6 cellular contexts compared by ENCODE assay signal in genomic region chr12:6849976-6850560, GRCh38. TPM values are rescaled to one million over a fixed set of nuclear protein-coding genes. Genes with fewer than 3 reads are reported as not detected.
DNase-seq lines count a peak whose midpoint lies in the region; ATAC-seq, FAIRE-seq and TF ChIP-seq lines count a peak whose summit lies in the region.

No MANE protein-coding gene starts in this region.

- peaks cover 35% of the 10 kb centered on the region for H3K4me1 Mint-ChIP-seq in T-helper 2 cell treated with Interferon-gamma antibody and Interleukin-4, amounts not matched to agents 5 μg/mL and 100 μg/mL, for 36 hours (ENCODE audit: low read depth)

- FAIRE-seq in GM12878 (lab: Jason Lieb, UNC) = no peak

- in situ Hi-C loops in GM12878 (cut with MboI) = no loop called here

- H3K4me3 ChIP-seq in GM12878 = peak overlapping the region; percentile 60
- H3K4me3 ChIP-seq in retinal pigment epithelial cell (ENCODE audit: low read length) = peak overlapping the region; percentile 94

- peaks cover 38% of the 10 kb centered on the region for H3K36me3 Mint-ChIP-seq in T-helper 2 cell treated with Interferon-gamma antibody and Interleukin-4, amounts not matched to agents 5 μg/mL and 100 μg/mL, for 36 hours (ENCODE audit: low read depth)

- H3K9me3 ChIP-seq in GM12878 (replicated peaks; ENCODE audit: control insufficient read depth, insufficient read depth, low read length) = no peaks in the 10 kb centered on the region

- no TSS peak for BruUV-seq in GM12878 (replicated peaks; lab: Mats Ljungman, UMichigan)

- no peak for TF ChIP-seq EP300 in GM12878 (IDR thresholded peaks at IDR 0.05; ENCODE audit: borderline replicate concordance in 1 of 2, control insufficient read depth in 1 of 2, low read depth in 2 of 2, low read length in 2 of 2)

- H3K27ac Mint-ChIP-seq in T-helper 2 cell treated with Interferon-gamma antibody and Interleukin-4, amounts not matched to agents 5 μg/mL and 100 μg/mL, for 36 hours = peak overlapping the region; percentile 78

- RAD21 ChIA-PET in GM12878 (lab: Charles Lee; ENCODE audit: unreplicated experiment) = interaction anchor here (1.6 to 5.6 kb wide), 4 partner anchors 23 to 97 kb away, joined by 4 to 41 read pairs (median 16); partner anchors contain the start of genes MLF2 and SPSB2

- H3K27me3 ChIP-seq in GM12878 (replicated peaks in 1 of 2; ENCODE audit: control insufficient read depth in 2 of 2, insufficient read depth in 2 of 2, low read length in 1 of 2) = no peaks in the 10 kb centered on the region

- CTCF ChIA-PET in GM12878 (lab: Yijun Ruan, JAX) = interaction anchor here (0.6 to 9.9 kb wide), 6 partner anchors 11 to 469 kb away, joined by 3 to 173 read pairs (median 3); partner anchors contain the start of genes SPSB2 and TPI1

- intact Hi-C loops in GM12878 (cut with micrococcal nuclease; ENCODE audit: unreplicated experiment) = loop anchor here (5.0 kb wide), 1 partner anchor 163 kb away; the partner anchor contains the start of gene ZNF384

- no peaks in the 10 kb centered on the region for H4K20me1 ChIP-seq in GM12878 (ENCODE audit: control insufficient read depth, insufficient read depth)

- peak overlapping the region; percentile 87 for H3K4me3 Mint-ChIP-seq in T-helper 2 cell treated with Interferon-gamma antibody and Interleukin-4, amounts not matched to agents 5 μg/mL and 100 μg/mL, for 36 hours

- H3K36me3 ChIP-seq in GM12878 (ENCODE audit: control insufficient read depth in 2 of 2, insufficient read depth in 2 of 2, low read length in 1 of 2) = peaks cover 0 to 15% of the 10 kb centered on the region in 2 experiments; a peak in 3 of 4 replicates

- H2AFZ ChIP-seq in GM12878 (ENCODE audit: control insufficient read depth, low read depth, low read length) = no peak overlapping the region

- TF ChIP-seq RAD21 in GM12878 (IDR thresholded peaks at IDR 0.05; ENCODE audit: insufficient read depth, low read depth, low read length) = no peak

- no peaks in the 10 kb centered on the region for H3K9me3 Mint-ChIP-seq in T-helper 2 cell treated with Interferon-gamma antibody and Interleukin-4, amounts not matched to agents 5 μg/mL and 100 μg/mL, for 36 hours

- no peak for TF ChIP-seq CTCF in GM12878 (IDR thresholded peaks at IDR 0.05 in 2 of 3, conservative IDR thresholded peaks at IDR 0.05 in 1 of 3; ENCODE audit: control insufficient read depth in 2 of 3, extremely low read depth in 1 of 3, insufficient read depth in 1 of 3, low read depth in 3 of 3, low read length in 3 of 3)
- TF ChIP-seq CTCF in retinal pigment epithelial cell (conservative IDR thresholded peaks at IDR 0.05; ENCODE audit: low read depth, low read length) = no peak

- peaks cover 40% of the 10 kb centered on the region for H3K79me2 ChIP-seq in GM12878 (ENCODE audit: control insufficient read depth, insufficient read depth, low read length)

- POLR2A ChIA-PET in GM12878 (lab: Charles Lee) = interaction anchor here (0.6 to 8.9 kb wide), 13 partner anchors 8 to 222 kb away, joined by 3 to 84 read pairs (median 4); partner anchors contain the start of genes COPS7A, SPSB2 and TPI1

- H3K4me2 ChIP-seq in GM12878 (ENCODE audit: control insufficient read depth, insufficient read depth) = peak overlapping the region; percentile 96

- H3K9ac ChIP-seq in GM12878 (ENCODE audit: control insufficient read depth, insufficient read depth, low read length) = peak overlapping the region; percentile 71

- H3K27me3 Mint-ChIP-seq in T-helper 2 cell treated with Interferon-gamma antibody and Interleukin-4, amounts not matched to agents 5 μg/mL and 100 μg/mL, for 36 hours (ENCODE audit: low read depth) = no peaks in the 10 kb centered on the region

- H3K4me1 ChIP-seq in GM12878 (ENCODE audit: control insufficient read depth, insufficient read depth, low read length) = peaks cover 28% of the 10 kb centered on the region

- peak overlapping the region; percentile 72 for H3K27ac ChIP-seq in GM12878 (ENCODE audit: control insufficient read depth, insufficient read depth)

- SMC1A ChIA-PET in GM12878 (lab: Charles Lee; ENCODE audit: uncharacterized antibody, unreplicated experiment) = interaction anchor here (0.6 to 5.0 kb wide), 7 partner anchors 9 to 96 kb away, joined by 3 to 22 read pairs (median 3); partner anchors contain the start of genes GNB3, MLF2 and SPSB2

- no peak for ATAC-seq in GM12878
- ATAC-seq in GM19397 (IDR thresholded peaks at IDR 0.05; ENCODE audit: unreplicated experiment) = no peak

- 93% methylated on average over 10 of the region's 10 CpGs for WGBS in GM12878 (ENCODE audit: insufficient coverage, insufficient replicate concordance, low lambda C conversion rate, missing lambda C conversion rate)

- DNase-seq in T-helper 2 cell treated with Interferon-gamma antibody and Interleukin-4, amounts not matched to agents 5 μg/mL and 100 μg/mL, for 36 hours (ENCODE audit: low spot score) = no peak
- no peak for DNase-seq in T-helper 2 cell
- no peak for DNase-seq in GM12878 (ENCODE audit: low read depth, low spot score)
- no peak for DNase-seq in retinal pigment epithelial cell (ENCODE audit: low read depth)
- no peak for DNase-seq in HuH-7.5 (ENCODE audit: low spot score)

- no peak for TF ChIP-seq POLR2A in GM12878 (IDR thresholded peaks at IDR 0.05; ENCODE audit: low read depth, low read length)

RNA-seq across cellular contexts. Expression of gene CDCA3, which starts 1.0 kb away (rescaled TPM):
- 43.5 and 44.8 TPM in 2 replicates for total RNA-seq in GM12878 (2013; cell fraction: nucleolus; rRNA removed)
- total RNA-seq in GM12878 (2014; rRNA removed) (112 and 117 TPM in 2 replicates), GM12878 (2014; rRNA removed; fragmentation: Illumina TruSeq; extraction: Trizol) (69.1 and 70.8 TPM in 2 replicates), GM12878 (2021) (68.6 and 72.7 TPM in 2 replicates)
- polyA plus RNA-seq in GM12878 (2011; ENCODE audit: low read depth) = 16.7 TPM
- polyA plus RNA-seq in GM12878 (2011; rRNA removed) (70.1 and 82.6 TPM in 2 replicates), GM12878 (2014; fragmentation: Illumina TruSeq; extraction: Trizol) (103 and 113 TPM in 2 replicates), GM12878 (2014; fragmentation: Nextera tagmentation; extraction: Ambion mirVana) (10 to 100 TPM; 34.5 to 47.3 TPM), GM12878 (2014; rRNA removed) (138 and 148 TPM in 2 replicates), GM12878 (2016; fragmentation: Nextera tagmentation; extraction: Ambion mirVana) (100 to 1,000 TPM; 131 to 132 TPM)
- 116 and 142 TPM in 2 replicates for polyA plus RNA-seq in GM12878 (2011; cell fraction: cytosol; rRNA removed)
- 188 and 221 TPM in 2 replicates for polyA plus RNA-seq in GM12878 (2011; cell fraction: nucleus; rRNA removed)
- polyA plus RNA-seq in GM12878 (2012) = 34.8 and 49.7 TPM in 2 replicates
- 43.1 and 77.0 TPM in 2 replicates for polyA minus RNA-seq in GM12878 (2011; rRNA and poly(A)+ RNA removed)
- polyA minus RNA-seq in GM12878 (2011; cell fraction: cytosol; rRNA and poly(A)+ RNA removed) = 37.1 and 52.8 TPM in 2 replicates
- 58.0 and 75.9 TPM in 2 replicates for polyA minus RNA-seq in GM12878 (2011; cell fraction: nucleus; rRNA and poly(A)+ RNA removed)

RNA-seq across cellular contexts. Expression of gene USP5, which starts 1.9 kb away (rescaled TPM):
- 29.4 and 32.9 TPM in 2 replicates for total RNA-seq in GM12878 (2013; cell fraction: nucleolus; rRNA removed)
- total RNA-seq in GM12878 (2014; rRNA removed) (76.5 and 80.4 TPM in 2 replicates), GM12878 (2014; rRNA removed; fragmentation: Illumina TruSeq; extraction: Trizol) (49.5 and 51.2 TPM in 2 replicates), GM12878 (2021) (124 and 135 TPM in 2 replicates)
- polyA plus RNA-seq in GM12878 (2011; ENCODE audit: low read depth) = 20.1 TPM
- polyA plus RNA-seq in GM12878 (2011; rRNA removed) (32.5 and 68.4 TPM in 2 replicates), GM12878 (2014; fragmentation: Illumina TruSeq; extraction: Trizol) (33.9 and 87.5 TPM in 2 replicates), GM12878 (2014; fragmentation: Nextera tagmentation; extraction: Ambion mirVana) (1 to 10 TPM; 2.5 to 5.2 TPM), GM12878 (2014; rRNA removed) (68.9 and 77.6 TPM in 2 replicates), GM12878 (2016; fragmentation: Nextera tagmentation; extraction: Ambion mirVana) (100 to 1,000 TPM; 110 to 112 TPM)
- 69.1 and 92.3 TPM in 2 replicates for polyA plus RNA-seq in GM12878 (2011; cell fraction: cytosol; rRNA removed)
- polyA plus RNA-seq in GM12878 (2011; cell fraction: nucleus; rRNA removed) = 159 and 187 TPM in 2 replicates
- 40.8 and 41.4 TPM in 2 replicates for polyA plus RNA-seq in GM12878 (2012)
- 97.6 and 110 TPM in 2 replicates for polyA minus RNA-seq in GM12878 (2011; rRNA and poly(A)+ RNA removed)
- 31.0 and 39.1 TPM in 2 replicates for polyA minus RNA-seq in GM12878 (2011; cell fraction: cytosol; rRNA and poly(A)+ RNA removed)
- 25.4 and 49.1 TPM in 2 replicates for polyA minus RNA-seq in GM12878 (2011; cell fraction: nucleus; rRNA and poly(A)+ RNA removed)

RNA-seq across cellular contexts. Expression of gene GNB3, which starts 9.3 kb away (rescaled TPM):
- total RNA-seq in GM12878 (2013; cell fraction: nucleolus; rRNA removed) = not detected in 2 replicates
- 0.23 and 0.33 TPM in 2 replicates for total RNA-seq in GM12878 (2014; rRNA removed)
- 0.23 and 0.58 TPM in 2 replicates for total RNA-seq in GM12878 (2014; rRNA removed; fragmentation: Illumina TruSeq; extraction: Trizol)
- 0.16 and 0.46 TPM in 2 replicates for total RNA-seq in GM12878 (2021)
- polyA plus RNA-seq in GM12878 (2011; ENCODE audit: low read depth) = 0.76 TPM
- 0.05 and 0.12 TPM in 2 replicates for polyA plus RNA-seq in GM12878 (2011; rRNA removed)
- 0.12 and 0.20 TPM in 2 replicates for polyA plus RNA-seq in GM12878 (2011; cell fraction: cytosol; rRNA removed)
- polyA plus RNA-seq in GM12878 (2011; cell fraction: nucleus; rRNA removed) = 0.37 and 0.41 TPM in 2 replicates
- polyA plus RNA-seq in GM12878 (2012) = 1.5 and 1.6 TPM in 2 replicates
- polyA plus RNA-seq in GM12878 (2014; fragmentation: Illumina TruSeq; extraction: Trizol) = 0.16 and 0.38 TPM in 2 replicates
- under 1 TPM; 0.18 to 0.24 TPM for polyA plus RNA-seq in GM12878 (2014; fragmentation: Nextera tagmentation; extraction: Ambion mirVana)
- polyA plus RNA-seq in GM12878 (2014; rRNA removed) = 0.46 and 0.55 TPM in 2 replicates
- polyA plus RNA-seq in GM12878 (2016; fragmentation: Nextera tagmentation; extraction: Ambion mirVana) = 1 to 10 TPM in 1 of 2 experiments, under 1 TPM in 1; 0.33 to 1.1 TPM
- not detected in 2 replicates for polyA minus RNA-seq in GM12878 (2011; rRNA and poly(A)+ RNA removed)
- polyA minus RNA-seq in GM12878 (2011; cell fraction: cytosol; rRNA and poly(A)+ RNA removed) = not detected in 2 replicates
- not detected in 2 replicates for polyA minus RNA-seq in GM12878 (2011; cell fraction: nucleus; rRNA and poly(A)+ RNA removed)

RNA-seq across cellular contexts. Expression of gene TPI1, which starts 17.3 kb away (rescaled TPM):
- 241 and 245 TPM in 2 replicates for total RNA-seq in GM12878 (2013; cell fraction: nucleolus; rRNA removed)
- total RNA-seq in GM12878 (2014; rRNA removed) (1,631 and 1,672 TPM in 2 replicates), GM12878 (2014; rRNA removed; fragmentation: Illumina TruSeq; extraction: Trizol) (1,031 and 1,059 TPM in 2 replicates), GM12878 (2021) (916 and 925 TPM in 2 replicates)
- 983 TPM for polyA plus RNA-seq in GM12878 (2011; ENCODE audit: low read depth)
- polyA plus RNA-seq in GM12878 (2011; rRNA removed) (2,490 and 3,306 TPM in 2 replicates), GM12878 (2014; fragmentation: Illumina TruSeq; extraction: Trizol) (1,383 and 1,555 TPM in 2 replicates), GM12878 (2014; fragmentation: Nextera tagmentation; extraction: Ambion mirVana) (1,000 to 10,000 TPM; 5,044 to 7,349 TPM), GM12878 (2014; rRNA removed) (993 and 1,045 TPM in 2 replicates), GM12878 (2016; fragmentation: Nextera tagmentation; extraction: Ambion mirVana) (1,000 to 10,000 TPM; 1,723 to 1,836 TPM)
- polyA plus RNA-seq in GM12878 (2011; cell fraction: cytosol; rRNA removed) = 4,014 and 4,139 TPM in 2 replicates
- polyA plus RNA-seq in GM12878 (2011; cell fraction: nucleus; rRNA removed) = 1,795 and 2,574 TPM in 2 replicates
- polyA plus RNA-seq in GM12878 (2012) = 950 and 1,245 TPM in 2 replicates
- 2,164 and 3,065 TPM in 2 replicates for polyA minus RNA-seq in GM12878 (2011; rRNA and poly(A)+ RNA removed)
- polyA minus RNA-seq in GM12878 (2011; cell fraction: cytosol; rRNA and poly(A)+ RNA removed) = 419 and 459 TPM in 2 replicates
- polyA minus RNA-seq in GM12878 (2011; cell fraction: nucleus; rRNA and poly(A)+ RNA removed) = 411 and 481 TPM in 2 replicates

RNA-seq across cellular contexts. Expression of gene P3H3, which starts 21.9 kb away (rescaled TPM):
- 0.71 TPM in 1 of 2 replicates, not detected in the other for total RNA-seq in GM12878 (2013; cell fraction: nucleolus; rRNA removed)
- total RNA-seq in GM12878 (2014; rRNA removed) (not detected in 2 replicates), GM12878 (2014; rRNA removed; fragmentation: Illumina TruSeq; extraction: Trizol) (not detected in 2 replicates), GM12878 (2021) (0.13 and 0.21 TPM in 2 replicates)
- polyA plus RNA-seq in GM12878 (2011; ENCODE audit: low read depth) = 0.12 TPM
- polyA plus RNA-seq in GM12878 (2011; rRNA removed) (0.05 TPM in 1 of 2 replicates, not detected in the other), GM12878 (2014; fragmentation: Illumina TruSeq; extraction: Trizol) (0.03 TPM in 1 of 2 replicates, not detected in the other), GM12878 (2014; fragmentation: Nextera tagmentation; extraction: Ambion mirVana) (not detected), GM12878 (2014; rRNA removed) (0.23 TPM in 1 of 2 replicates, not detected in the other), GM12878 (2016; fragmentation: Nextera tagmentation; extraction: Ambion mirVana) (not detected)
- 0.05 and 0.13 TPM in 2 replicates for polyA plus RNA-seq in GM12878 (2011; cell fraction: cytosol; rRNA removed)
- 0.29 and 0.39 TPM in 2 replicates for polyA plus RNA-seq in GM12878 (2011; cell fraction: nucleus; rRNA removed)
- polyA plus RNA-seq in GM12878 (2012) = 0.28 and 0.64 TPM in 2 replicates
- polyA minus RNA-seq in GM12878 (2011; rRNA and poly(A)+ RNA removed) = 0.31 TPM in 1 of 2 replicates, not detected in the other
- polyA minus RNA-seq in GM12878 (2011; cell fraction: cytosol; rRNA and poly(A)+ RNA removed) = not detected in 2 replicates
- 0.12 TPM in 1 of 2 replicates, not detected in the other for polyA minus RNA-seq in GM12878 (2011; cell fraction: nucleus; rRNA and poly(A)+ RNA removed)
